20 cellular contexts compared by ENCODE assay signal in the genomic region with DNA sequence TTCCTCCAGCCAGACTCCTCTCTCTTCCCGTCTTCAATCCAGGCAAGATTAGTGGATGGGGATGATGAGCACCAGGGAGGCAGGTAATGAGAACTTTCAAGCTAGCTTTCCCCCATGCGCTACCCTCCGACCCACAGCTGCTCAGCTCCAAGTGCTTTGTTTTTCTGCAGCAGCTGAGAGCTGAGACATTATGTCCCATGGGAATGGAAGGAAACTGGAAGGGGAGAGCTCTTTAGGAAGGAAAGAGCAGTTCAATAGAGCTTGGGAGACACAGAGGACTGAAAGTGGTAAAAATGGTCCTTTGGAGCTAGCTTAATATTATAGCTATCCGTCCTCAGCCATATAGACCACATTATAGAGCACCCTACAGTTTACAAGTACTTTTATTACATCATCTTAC. TPM values are rescaled to one million over a fixed set of nuclear protein-coding genes. Genes with fewer than 3 reads are reported as not detected.
DNase-seq lines count a peak whose midpoint lies in the region; ATAC-seq and TF ChIP-seq lines count a peak whose summit lies in the region.
"Had no signal": no experiment of that assay in that cellular context is flagged by ENCODE, and none has a peak within 500 bp of the region (broad histone marks: within the 10 kb centered on the region; RNA-seq: fewer than 3 reads in every experiment).

No MANE protein-coding gene starts in this region.

- BruUV-seq in A673 (replicated peaks; lab: Mats Ljungman, UMichigan): no TSS peak

- POLR2A ChIA-PET in A673 (lab: Charles Lee; ENCODE audit: low non-redundant PET): no interaction called here

- DNase-seq in A673 (ENCODE audit: low spot score): peak; percentile 59
- peak; percentile 79 for DNase-seq in NCI-H2107 treated with DMSO at 0.1 percent for 48 hours (lab: John Stamatoyannopoulos, UW; ENCODE audit: unreplicated experiment)
- peak; percentile 18 for DNase-seq in NCI-H69 (lab: John Stamatoyannopoulos, UW)
- peak; percentile 36 for DNase-seq in hepatic stellate cell (ENCODE audit: low spot score)
- DNase-seq in NCI-H510A treated with DMSO at 0.1 percent for 48 hours (lab: John Stamatoyannopoulos, UW): no peak
- DNase-seq in WERI-Rb-1: no peak
- no peak for DNase-seq in SW 1271 (lab: John Stamatoyannopoulos, UW)
- DNase-seq: GOT3, IMR-90, MV-4-11, NCI-H1105 treated with DMSO at 0.1 percent for 48 hours, NCI-H1694 treated with DMSO at 0.1 percent for 48 hours, NCI-H2081 treated with DMSO at 0.1 percent for 48 hours, NCI-H446, NCI-H774 had no signal

- H3K36me3 ChIP-seq in A673 (ENCODE audit: insufficient read depth, low read length, poor library complexity, severe bottlenecking) (no peaks in the 10 kb centered on the region), WERI-Rb-1 (peaks cover 13% of the 10 kb centered on the region)

- CTCF ChIA-PET in A673 (lab: Charles Lee): no interaction called here

- ATAC-seq in HG03378 (IDR thresholded peaks at IDR 0.05; ENCODE audit: unreplicated experiment): no peak
- ATAC-seq: HCT116, Right ventricle myocardium inferior had no signal

- no peak overlapping the region for H3K27ac ChIP-seq in A673 (ENCODE audit: low read depth, low read length, poor library complexity, severe bottlenecking)
- H3K27ac ChIP-seq in WERI-Rb-1: no peak overlapping the region
- H3K27ac ChIP-seq: KMS-11, SJSA1 had no signal

- H3K4me3 ChIP-seq in A673 (ENCODE audit: low read depth, low read length, poor library complexity, severe bottlenecking) (no peak overlapping the region), WERI-Rb-1 (ENCODE audit: low read depth, low read length) (no peak overlapping the region)
- H3K4me3 ChIP-seq: SJSA1 had no signal

- H3K9me3 ChIP-seq in A673 (ENCODE audit: low read depth, low read length, poor library complexity, severe bottlenecking) (peaks cover 8% of the 10 kb centered on the region), WERI-Rb-1 (ENCODE audit: severe bottlenecking) (peaks cover 3% of the 10 kb centered on the region)
- H3K9me3 ChIP-seq: SJSA1 had no signal

- H3K4me1 ChIP-seq in A673 (ENCODE audit: insufficient read depth, low read length, poor library complexity, severe bottlenecking): peaks cover 86% of the 10 kb centered on the region

- H3K27me3 ChIP-seq in A673 (replicated peaks; ENCODE audit: insufficient read depth, low read depth, low read length, poor library complexity) (no peaks in the 10 kb centered on the region), WERI-Rb-1 (ENCODE audit: insufficient read depth, low read depth, severe bottlenecking) (no peaks in the 10 kb centered on the region)
- H3K27me3 ChIP-seq: SJSA1 had no signal

- TF ChIP-seq CTCF in A673 (conservative IDR thresholded peaks at IDR 0.05; ENCODE audit: low read depth, low read length) (no peak), WERI-Rb-1 (IDR thresholded peaks at IDR 0.05; ENCODE audit: low read depth, low read length) (no peak)

- intact Hi-C loops in A673 (cut with micrococcal nuclease; ENCODE audit: unreplicated experiment): no loop called here

RNA-seq across cellular contexts. Expression of gene RAB3B, which starts 39.8 kb away (rescaled TPM):
- 25.5 and 27.2 TPM in 2 replicates for total RNA-seq in A673 (2021)
- total RNA-seq: Right ventricle myocardium inferior had no signal

Comparison
In these comparisons a context has a peak if more than half of its experiments do, and no peak if none do; other contexts are left out.
1. DNase-seq: peak in A673 (single experiment), NCI-H2107 treated with DMSO at 0.1 percent for 48 hours (single experiment), NCI-H69 (single experiment) and hepatic stellate cell (single experiment); none in NCI-H510A treated with DMSO at 0.1 percent for 48 hours (single experiment), WERI-Rb-1 (single experiment) and SW 1271 (0 of 2).